ENCODE assay signal across 8 cellular contexts in genomic region chr15:40906947-40907802, GRCh38. TPM values are rescaled to one million over a fixed set of nuclear protein-coding genes. Genes with fewer than 3 reads are reported as not detected.
DNase-seq lines count a peak whose midpoint lies in the region; ATAC-seq, FAIRE-seq and TF ChIP-seq lines count a peak whose summit lies in the region.

No MANE protein-coding gene starts in this region.

- H3K4me3 ChIP-seq in A549: peak overlapping the region; percentile 41
- peak overlapping the region; percentile 66 for H3K4me3 ChIP-seq in OCI-LY7 (ENCODE audit: low read depth, low read length, poor library complexity, severe bottlenecking)
- H3K4me3 ChIP-seq in adipocyte (ENCODE audit: low read length): peak overlapping the region; percentile 71
- peak overlapping the region; percentile 21 to 43 (median 35) for H3K4me3 ChIP-seq in skin epidermis

- POLR2A ChIA-PET in A549 (lab: Yijun Ruan, JAX) (no interaction called here), OCI-LY7 (lab: Charles Lee) (interaction anchor here (0.6 to 2.4 kb wide), 7 partner anchors 9 to 49 kb away, joined by 3 to 8 read pairs (median 4); partner anchors contain the start of gene VPS18)

- TF ChIP-seq CTCF in A549 (IDR thresholded peaks at IDR 0.05) (no peak), OCI-LY7 (conservative IDR thresholded peaks at IDR 0.05; ENCODE audit: low read length) (no peak)

- ATAC-seq in A549 (no peak), GM21447 (IDR thresholded peaks at IDR 0.05; ENCODE audit: unreplicated experiment) (peak; percentile 22)

- H3K27me3 ChIP-seq in adipocyte (replicated peaks; ENCODE audit: control insufficient read depth, insufficient read depth, low read length): no peaks in the 10 kb centered on the region

- no peaks in the 10 kb centered on the region for H3K9me3 ChIP-seq in A549
- H3K9me3 ChIP-seq in OCI-LY7 (ENCODE audit: low read length): no peaks in the 10 kb centered on the region
- no peaks in the 10 kb centered on the region for H3K9me3 ChIP-seq in adipocyte (ENCODE audit: control insufficient read depth, low read length)

- H2AFZ ChIP-seq in OCI-LY7 (ENCODE audit: low read length): peak overlapping the region; percentile 66; the same call in 1 of the 2 replicates

- BruUV-seq in OCI-LY7 (replicated peaks; lab: Mats Ljungman, UMichigan): no TSS peak

- no peak for TF ChIP-seq RAD21 in A549 (conservative IDR thresholded peaks at IDR 0.05 in 1 of 2, IDR thresholded peaks at IDR 0.05 in 1 of 2)

- TF ChIP-seq EP300 in A549 (IDR thresholded peaks at IDR 0.05): no peak

- FAIRE-seq in A549 (lab: Jason Lieb, UNC) (no peak), HTR-8/SVneo (lab: Jason Lieb, UNC) (no peak)

- no peaks in the 10 kb centered on the region for H3K9me2 ChIP-seq in OCI-LY7 (ENCODE audit: insufficient read depth, low read length)

- H3K9ac ChIP-seq in adipocyte (ENCODE audit: low read length): peak overlapping the region; percentile 75

- H3K79me2 ChIP-seq in OCI-LY7 (ENCODE audit: insufficient read depth, low read depth, low read length): no peaks in the 10 kb centered on the region

- peaks cover 24% of the 10 kb centered on the region; the same call in 1 of the 2 replicates for H3K36me3 ChIP-seq in OCI-LY7 (ENCODE audit: insufficient read depth, low read length)
- peaks cover 20% of the 10 kb centered on the region for H3K36me3 ChIP-seq in adipocyte (ENCODE audit: control insufficient read depth, insufficient read depth, low read length, severe bottlenecking)

- intact Hi-C loops in OCI-LY7 (cut with micrococcal nuclease; ENCODE audit: unreplicated experiment): loop anchor here (1.0 to 2.0 kb wide), 3 partner anchors 46 to 324 kb away; partner anchors contain the start of genes CHAC1 and CHP1

- peak overlapping the region; percentile 65 to 83 for H3K27ac ChIP-seq in A549
- H3K27ac ChIP-seq in OCI-LY7 (ENCODE audit: low read depth, low read length, poor library complexity, severe bottlenecking): peak overlapping the region; percentile 72
- peak overlapping the region in 20 of 21 experiments; percentile 51 to 93 (median 80) for H3K27ac ChIP-seq in skin epidermis

- CTCF ChIA-PET in A549 (lab: Yijun Ruan, JAX): interaction anchor here (0.7 to 13.7 kb wide), 15 partner anchors 9 to 279 kb away, joined by 3 to 254 read pairs (median 8); partner anchors contain the start of genes DLL4 and VPS18
- CTCF ChIA-PET in OCI-LY7 (lab: Charles Lee; ENCODE audit: unreplicated experiment): interaction anchor here (0.6 to 1.6 kb wide), 4 partner anchors 34 to 324 kb away, joined by 3 to 4 read pairs (median 4); partner anchors contain the start of gene CHP1

- TF ChIP-seq POLR2A in A549 (IDR thresholded peaks at IDR 0.05; ENCODE audit: low read length): no peak

- 66% methylated on average over 13 of the region's 23 CpGs for WGBS in A549 (ENCODE audit: missing lambda C conversion rate)

- H3K4me2 ChIP-seq in A549 (peak overlapping the region; percentile 99), OCI-LY7 (ENCODE audit: low read length) (peak overlapping the region; percentile 89)

- H3K4me1 ChIP-seq in A549 (peaks cover 29% of the 10 kb centered on the region), OCI-LY7 (ENCODE audit: insufficient read depth, low read length, poor library complexity, severe bottlenecking) (peaks cover 68% of the 10 kb centered on the region), adipocyte (ENCODE audit: control insufficient read depth, insufficient read depth, low read length) (peaks cover 32% of the 10 kb centered on the region)

- DNase-seq in A549 (ENCODE audit: low read depth in 1 of 2, low spot score in 1 of 2) (no peak), OCI-LY7 (ENCODE audit: low spot score) (peak; percentile 66), adipocyte (ENCODE audit: low read depth) (peak; percentile 33), hypothalamus (lab: John Stamatoyannopoulos, UW) (peak in 27 of 51 donors; percentile 12 to 62 (median 34)), HTR-8/SVneo (ENCODE audit: insufficient read length, low spot score) (no peak), DMS114 treated with DMSO at 0.1 percent for 48 hours (lab: John Stamatoyannopoulos, UW; ENCODE audit: unreplicated experiment) (no peak)

- no peaks in the 10 kb centered on the region for H4K20me1 ChIP-seq in OCI-LY7 (ENCODE audit: insufficient read depth, low read length)

TF ChIP-seq in A549, 52 proteins besides CTCF, POLR2A, EP300 and RAD21:
- no peak for TF ChIP-seq NR3C1 (IDR thresholded peaks at IDR 0.05)
- no peak for TF ChIP-seq SREBF2 (IDR thresholded peaks at IDR 0.05)
- TF ChIP-seq HOXB5 (CRISPR knock-in tag; IDR thresholded peaks at IDR 0.05): no peak
- TF ChIP-seq KDM5A (IDR thresholded peaks at IDR 0.05): no peak
- no peak for TF ChIP-seq HEYL (CRISPR knock-in tag; IDR thresholded peaks at IDR 0.05)
- TF ChIP-seq, protein P1, sequence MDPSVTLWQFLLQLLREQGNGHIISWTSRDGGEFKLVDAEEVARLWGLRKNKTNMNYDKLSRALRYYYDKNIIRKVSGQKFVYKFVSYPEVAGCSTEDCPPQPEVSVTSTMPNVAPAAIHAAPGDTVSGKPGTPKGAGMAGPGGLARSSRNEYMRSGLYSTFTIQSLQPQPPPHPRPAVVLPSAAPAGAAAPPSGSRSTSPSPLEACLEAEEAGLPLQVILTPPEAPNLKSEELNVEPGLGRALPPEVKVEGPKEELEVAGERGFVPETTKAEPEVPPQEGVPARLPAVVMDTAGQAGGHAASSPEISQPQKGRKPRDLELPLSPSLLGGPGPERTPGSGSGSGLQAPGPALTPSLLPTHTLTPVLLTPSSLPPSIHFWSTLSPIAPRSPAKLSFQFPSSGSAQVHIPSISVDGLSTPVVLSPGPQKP (IDR thresholded peaks at IDR 0.05; ENCODE audit: low read depth, low read length): no peak
- no peak for TF ChIP-seq ZFP36 (IDR thresholded peaks at IDR 0.05; ENCODE audit: borderline replicate concordance, partially characterized antibody)
- TF ChIP-seq MYC (IDR thresholded peaks at IDR 0.05; ENCODE audit: borderline replicate concordance, low read length): no peak
- TF ChIP-seq CBX8 (IDR thresholded peaks at IDR 0.05): no peak
- TF ChIP-seq FOSB (CRISPR knock-in tag; IDR thresholded peaks at IDR 0.05): no peak
- TF ChIP-seq POLR2AphosphoS2 (conservative IDR thresholded peaks at IDR 0.05; ENCODE audit: low read length): no peak; the same call in 1 of the 2 replicates
- no peak for TF ChIP-seq ZC3H11A (IDR thresholded peaks at IDR 0.05)
- no peak for TF ChIP-seq EHMT2 (IDR thresholded peaks at IDR 0.05; ENCODE audit: low read depth)
- TF ChIP-seq MAFK (IDR thresholded peaks at IDR 0.05; ENCODE audit: partially characterized antibody): no peak
- TF ChIP-seq HMGXB4 (CRISPR knock-in tag; IDR thresholded peaks at IDR 0.05; ENCODE audit: borderline replicate concordance): no peak
- no peak for TF ChIP-seq KDM1A (IDR thresholded peaks at IDR 0.05; ENCODE audit: low read depth)
TF ChIP-seq in A549: peak in this region for 0.

RNA-seq across cellular contexts. Expression of gene VPS18, which starts 12.9 kb away (rescaled TPM):
- polyA plus RNA-seq in A549 (2011; rRNA removed) (9.0 and 10.7 TPM in 2 replicates), A549 (2017; fragmentation: RNase III; extraction: RNeasy Plus Mini Kit Qiagen cat#74134 plus additional on column Dnase treatment) (12.4 to 15.2 TPM (median 14.6 TPM) in 3 replicates)
- polyA plus RNA-seq in A549 (2012; cell fraction: cytosol; rRNA removed): 9.1 and 10.9 TPM in 2 replicates
- polyA plus RNA-seq in A549 (2012; cell fraction: nucleus; rRNA removed): 23.3 and 26.0 TPM in 2 replicates
- 26.2 and 33.6 TPM in 2 replicates for polyA minus RNA-seq in A549 (2011; rRNA and poly(A)+ RNA removed)
- total RNA-seq in OCI-LY7 (2014; rRNA removed; shearing (Covaris generic)): 24.5 and 26.2 TPM in 2 replicates
- total RNA-seq in OCI-LY7 (2022): 26.4 and 30.7 TPM in 2 replicates

RNA-seq across cellular contexts. Expression of gene DLL4, which starts 22.0 kb away (rescaled TPM):
- polyA plus RNA-seq in A549 (2011; rRNA removed) (0.09 and 0.16 TPM in 2 replicates), A549 (2017; fragmentation: RNase III; extraction: RNeasy Plus Mini Kit Qiagen cat#74134 plus additional on column Dnase treatment) (0.09 to 0.28 TPM (median 0.13 TPM) in 3 replicates)
- polyA plus RNA-seq in A549 (2012; cell fraction: cytosol; rRNA removed): 0.16 and 0.21 TPM in 2 replicates
- polyA plus RNA-seq in A549 (2012; cell fraction: nucleus; rRNA removed): 0.54 and 0.61 TPM in 2 replicates
- 0.21 and 0.24 TPM in 2 replicates for polyA minus RNA-seq in A549 (2011; rRNA and poly(A)+ RNA removed)
- total RNA-seq in OCI-LY7 (2014; rRNA removed; shearing (Covaris generic)): 0.19 TPM in 1 of 2 replicates, not detected in the other
- 0.15 TPM in 1 of 2 replicates, not detected in the other for total RNA-seq in OCI-LY7 (2022)

RNA-seq across cellular contexts. Expression of gene RHOV, which starts 33.1 kb away (rescaled TPM):
- polyA plus RNA-seq in A549 (2011; rRNA removed): 13.0 and 13.9 TPM in 2 replicates
- 6.4 and 7.3 TPM in 2 replicates for polyA plus RNA-seq in A549 (2012; cell fraction: cytosol; rRNA removed)
- 4.5 and 5.4 TPM in 2 replicates for polyA plus RNA-seq in A549 (2012; cell fraction: nucleus; rRNA removed)
- 4.9 to 7.6 TPM (median 6.9 TPM) in 3 replicates for polyA plus RNA-seq in A549 (2017; fragmentation: RNase III; extraction: RNeasy Plus Mini Kit Qiagen cat#74134 plus additional on column Dnase treatment)
- polyA minus RNA-seq in A549 (2011; rRNA and poly(A)+ RNA removed): 8.2 and 10.0 TPM in 2 replicates
- 0.80 and 1.5 TPM in 2 replicates for total RNA-seq in OCI-LY7 (2014; rRNA removed; shearing (Covaris generic))
- total RNA-seq in OCI-LY7 (2022): 0.63 and 0.85 TPM in 2 replicates

RNA-seq across cellular contexts. Expression of gene CHAC1, which starts 46.1 kb away (rescaled TPM):
- polyA plus RNA-seq in A549 (2011; rRNA removed) (22.2 and 25.3 TPM in 2 replicates), A549 (2017; fragmentation: RNase III; extraction: RNeasy Plus Mini Kit Qiagen cat#74134 plus additional on column Dnase treatment) (3.8 to 4.9 TPM (median 4.5 TPM) in 3 replicates)
- polyA plus RNA-seq in A549 (2012; cell fraction: cytosol; rRNA removed): 9.5 and 11.1 TPM in 2 replicates
- polyA plus RNA-seq in A549 (2012; cell fraction: nucleus; rRNA removed): 6.3 and 13.2 TPM in 2 replicates
- 27.8 and 36.4 TPM in 2 replicates for polyA minus RNA-seq in A549 (2011; rRNA and poly(A)+ RNA removed)
- total RNA-seq in OCI-LY7 (2014; rRNA removed; shearing (Covaris generic)): 40.4 and 41.4 TPM in 2 replicates
- total RNA-seq in OCI-LY7 (2022): 35.3 and 55.6 TPM in 2 replicates

Comparison
In these comparisons a context has a peak if more than half of its experiments do, and no peak if none do; other contexts are left out.
1. DNase-seq: peak in OCI-LY7 (single experiment), adipocyte (single experiment) and hypothalamus (27 of 51); none in A549 (0 of 2), HTR-8/SVneo (single experiment) and DMS114 treated with DMSO at 0.1 percent for 48 hours (single experiment).
2. Peak in every context shown above with its lines, with median percentiles within 50 percentile points of each other: H3K27ac ChIP-seq and H3K4me3 ChIP-seq.